7 cellular contexts compared by ENCODE assay signal in the genomic region with DNA sequence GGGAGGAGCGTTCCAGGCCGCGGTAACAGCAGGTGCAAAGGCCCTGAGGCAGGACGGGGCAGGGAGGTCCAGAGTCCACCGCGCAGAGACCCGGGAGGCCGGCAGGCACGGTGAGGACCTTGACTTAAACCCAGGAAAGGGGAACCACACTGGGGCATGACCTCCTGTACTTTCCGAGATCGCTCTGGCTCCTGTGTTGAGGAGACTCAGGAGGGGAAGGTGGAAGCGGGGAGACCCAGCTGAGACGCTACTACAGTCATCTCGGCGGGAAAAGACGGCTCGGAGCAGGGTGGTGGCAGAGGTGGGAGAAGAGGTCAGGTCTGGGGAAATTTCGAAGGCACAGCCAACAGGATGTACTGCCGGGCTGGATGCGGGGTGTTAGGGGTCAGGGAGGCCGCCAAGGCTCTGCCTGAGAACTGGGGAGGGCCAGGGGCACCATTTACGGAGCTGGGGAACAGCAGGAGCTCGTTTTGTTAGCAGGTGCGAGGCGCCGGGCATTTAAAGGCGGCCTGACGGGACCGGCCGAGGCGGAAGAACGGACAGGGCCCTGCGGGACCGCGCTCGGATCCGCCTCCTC. TPM values are rescaled to one million over a fixed set of nuclear protein-coding genes. Genes with fewer than 3 reads are reported as not detected.
DNase-seq lines count a peak whose midpoint lies in the region; ATAC-seq and TF ChIP-seq lines count a peak whose summit lies in the region.

No MANE protein-coding gene starts in this region.

- H3K27me3 ChIP-seq in H9 (ENCODE audit: insufficient read depth, low read length): no peaks in the 10 kb centered on the region
- H3K27me3 ChIP-seq in skeletal muscle satellite cell (ENCODE audit: control insufficient read depth, insufficient read depth, low read length): peaks cover 9% of the 10 kb centered on the region

- H2BK20ac ChIP-seq in H9 (ENCODE audit: low read depth, low read length, poor library complexity, severe bottlenecking): no peak overlapping the region

- TF ChIP-seq CTCF in H9 (conservative IDR thresholded peaks at IDR 0.05) (no peak), fibroblast of villous mesenchyme (IDR thresholded peaks at IDR 0.05; ENCODE audit: insufficient read depth, low read depth, low read length) (no peak)

- H2AK5ac ChIP-seq in H9 (ENCODE audit: insufficient read length, low read length): no peak overlapping the region

- H3K4me2 ChIP-seq in H9 (ENCODE audit: insufficient read depth, insufficient read length, low read length) (peak overlapping the region; percentile 56), skeletal muscle satellite cell (ENCODE audit: low read length) (peak overlapping the region; percentile 99)

- H3K36me3 ChIP-seq in skeletal muscle satellite cell (ENCODE audit: insufficient read depth, low read length): no peaks in the 10 kb centered on the region

- H3K4ac ChIP-seq in H9 (ENCODE audit: low read depth, low read length): peak overlapping the region; percentile 22; the same call in 1 of the 2 replicates

- peaks cover 10% of the 10 kb centered on the region for H3K23me2 ChIP-seq in H9 (ENCODE audit: insufficient read length, low read depth, low read length, poor library complexity, severe bottlenecking)

- H3K79me1 ChIP-seq in H9 (ENCODE audit: insufficient read depth, low read depth, low read length, poor library complexity, severe bottlenecking): no peaks in the 10 kb centered on the region

- no peak overlapping the region for H2BK5ac ChIP-seq in H9 (ENCODE audit: insufficient read length, low read length)

- no peak overlapping the region for H3K27ac ChIP-seq in H9 (ENCODE audit: insufficient read length, low read depth, low read length)

- H3K9me3 Mint-ChIP-seq in H9: no peaks in the 10 kb centered on the region

- H3K18ac ChIP-seq in H9 (ENCODE audit: insufficient read length, low read depth, low read length): peak overlapping the region; percentile 90

- DNase-seq in H9 (no peak), fibroblast of villous mesenchyme (ENCODE audit: low read depth) (no peak), OCI-M2 (lab: John Stamatoyannopoulos, UW; ENCODE audit: unreplicated experiment) (no peak), EL (no peak), SKM-1 (lab: John Stamatoyannopoulos, UW; ENCODE audit: unreplicated experiment) (no peak)

- WGBS in H9 (ENCODE audit: extremely low coverage, insufficient read length, low lambda C conversion rate): no CpG with 5 or more reads among the region's 37 CpGs

- H4K8ac ChIP-seq in H9 (replicated peaks; ENCODE audit: insufficient read length, low read depth, low read length): no peak overlapping the region

- H3T11ph ChIP-seq in H9 (ENCODE audit: low read length): no peak overlapping the region

- H2BK12ac ChIP-seq in H9 (ENCODE audit: insufficient read length, low read depth, low read length): no peak overlapping the region

- H3K9ac ChIP-seq in H9 (ENCODE audit: extremely low read depth, insufficient read length, low read length) (peak overlapping the region; percentile 92), skeletal muscle satellite cell (ENCODE audit: low read depth, low read length) (peak overlapping the region; percentile 96)

- H2BK15ac ChIP-seq in H9 (ENCODE audit: low read depth, low read length): no peak overlapping the region

- H3K14ac ChIP-seq in H9 (ENCODE audit: insufficient read depth, low read length): peak overlapping the region; percentile 98

- peaks cover 65% of the 10 kb centered on the region for H3K27me3 Mint-ChIP-seq in H9 (ENCODE audit: low read depth)

- H2AFZ ChIP-seq in H9 (ENCODE audit: low read length): no peak overlapping the region

- H4K5ac ChIP-seq in H9 (ENCODE audit: insufficient read length, low read depth, low read length): no peak overlapping the region

- H3K79me2 ChIP-seq in H9 (ENCODE audit: insufficient read depth, low read length): no peaks in the 10 kb centered on the region

- no peak overlapping the region for H3K56ac ChIP-seq in H9 (ENCODE audit: insufficient read length, low read depth, low read length)

- peaks cover 13 to 24% of the 10 kb centered on the region in 2 experiments for H3K4me1 Mint-ChIP-seq in H9

- peak overlapping the region; percentile 75 for H3K4me3 ChIP-seq in fibroblast of villous mesenchyme (ENCODE audit: low read depth, low read length)
- peak overlapping the region; percentile 91 for H3K4me3 ChIP-seq in skeletal muscle satellite cell (ENCODE audit: low read length)

- no peak overlapping the region for H2BK120ac ChIP-seq in H9 (ENCODE audit: low read depth, low read length, poor library complexity, severe bottlenecking)

- peak overlapping the region; percentile 96 to 98 (median 98) for H3K27ac Mint-ChIP-seq in H9

- H3K4me1 ChIP-seq in H9 (ENCODE audit: insufficient read depth, low read length): peaks cover 2% of the 10 kb centered on the region; the same call in 1 of the 2 replicates
- H3K4me1 ChIP-seq in skeletal muscle satellite cell (ENCODE audit: control insufficient read depth, insufficient read depth, low read length): peaks cover 41% of the 10 kb centered on the region

- no peaks in the 10 kb centered on the region for H4K20me1 ChIP-seq in H9 (ENCODE audit: control insufficient read depth, insufficient read depth, insufficient read length)

- H4K91ac ChIP-seq in H9 (ENCODE audit: insufficient read length, low read depth, low read length): no peak overlapping the region

- H3K23ac ChIP-seq in H9 (ENCODE audit: insufficient read length, low read depth, low read length): no peak overlapping the region

- peak overlapping the region; percentile 90 to 93 for H3K4me3 Mint-ChIP-seq in H9

- H3K36me3 Mint-ChIP-seq in H9 (ENCODE audit: insufficient read depth in 1 of 3, low read depth in 3 of 3): peaks cover 0 to 2% (median 0%) of the 10 kb centered on the region in 3 experiments; a peak in 1 of 7 replicates

- H3K9me3 ChIP-seq in H9 (ENCODE audit: control insufficient read depth, low read depth, low read length) (no peaks in the 10 kb centered on the region), skeletal muscle satellite cell (replicated peaks; ENCODE audit: low read length) (no peaks in the 10 kb centered on the region)

- ATAC-seq in SK-N-SH treated with all-trans-retinoic acid at 6 μM for 48 hours: no peak

TF ChIP-seq in SK-N-SH treated with all-trans-retinoic acid at 6 μM for 48 hours, 23 proteins besides CTCF, POLR2A, EP300 and RAD21:
- TF ChIP-seq CSDC2 (CRISPR knock-in tag; IDR thresholded peaks at IDR 0.05) (peak; percentile 20; the same call in 1 of the 2 replicates), ZNF8 (CRISPR knock-in tag; IDR thresholded peaks at IDR 0.05) (peak; percentile 29; the same call in 1 of the 2 replicates), ZFP3 (CRISPR knock-in tag; IDR thresholded peaks at IDR 0.05) (no peak)

RNA-seq across cellular contexts. Expression of a gene that starts 22.3 kb away (rescaled TPM):
- 20.5 and 20.8 TPM in 2 replicates for total RNA-seq in H9 (2021)
- total RNA-seq in fibroblast of villous mesenchyme: 1.3 and 2.2 TPM in 2 replicates
- total RNA-seq in skeletal muscle satellite cell (2012; rRNA removed): 0.44 and 0.76 TPM in 2 replicates

RNA-seq across cellular contexts. Expression of a gene that starts 39.1 kb away (rescaled TPM):
- total RNA-seq in H9 (2021): 14.8 and 17.1 TPM in 2 replicates
- total RNA-seq in fibroblast of villous mesenchyme: 13.4 and 20.0 TPM in 2 replicates
- 15.2 and 17.0 TPM in 2 replicates for total RNA-seq in skeletal muscle satellite cell (2012; rRNA removed)
